Comparison of ENCODE assay signal across 18 cellular contexts in genomic region chr1:53165408-53165961, GRCh38. TPM values are rescaled to one million over a fixed set of nuclear protein-coding genes. Genes with fewer than 3 reads are reported as not detected.
A peak's percentile ranks its signal among the peaks of the same experiment; 100 is the strongest.
DNase-seq lines count a peak whose midpoint lies in the region; ATAC-seq, FAIRE-seq and TF ChIP-seq lines count a peak whose summit lies in the region.
"Had no signal": no experiment of that assay in that cellular context is flagged by ENCODE, and none has a peak within 500 bp of the region (broad histone marks: within the 10 kb centered on the region; RNA-seq: fewer than 3 reads in every experiment).

No MANE protein-coding gene starts in this region.

- in situ Hi-C loops in K562 (cut with MboI): no loop called here

- DNase-seq in K562 (ENCODE audit: extremely low read depth in 1 of 4, low spot score in 3 of 4): no peak
- peak; percentile 28 for DNase-seq in fibroblast of mammary gland (ENCODE audit: low read depth)
- no peak for DNase-seq in aorta
- no peak for DNase-seq in SIG-M5 (lab: John Stamatoyannopoulos, UW)
- DNase-seq in H54 (ENCODE audit: insufficient read length, low spot score): no peak
- DNase-seq: ACHN, DND-41, H9, NCI-H1105, NCI-H2081 treated with DMSO at 0.1 percent for 48 hours, NCI-H510A, NCI-H82, SHP77 treated with DMSO at 0.1 percent for 48 hours had no signal

- CTCF ChIA-PET in K562 (lab: Yijun Ruan, JAX; ENCODE audit: low intra/inter-chr PET ratio): no interaction called here

- H3K4me3 ChIP-seq in K562 (no peak overlapping the region), fibroblast of mammary gland (ENCODE audit: control insufficient read depth, low read depth, low read length) (no peak overlapping the region), liver (ENCODE audit: low read depth in 1 of 3, low read length in 3 of 3) (no peak overlapping the region), aorta (ENCODE audit: low read length in 2 of 2) (no peak overlapping the region)

- H3K4me1 ChIP-seq in K562 (replicated peaks in 1 of 2; ENCODE audit: control insufficient read depth in 2 of 2, insufficient read depth in 2 of 2, low read length in 2 of 2) (peaks cover 6 to 9% of the 10 kb centered on the region in 2 experiments; a peak in 4 of 5 replicates), liver (ENCODE audit: control insufficient read depth in 4 of 4, insufficient read depth in 4 of 4, low read length in 3 of 4) (peaks cover 1 to 40% (median 19%) of the 10 kb centered on the region in 4 donors), aorta (ENCODE audit: control insufficient read depth in 1 of 2, insufficient read depth in 2 of 2, low read length in 2 of 2) (no peaks in the 10 kb centered on the region)

- TF ChIP-seq POLR2A in K562 (conservative IDR thresholded peaks at IDR 0.05) (no peak), H54 (IDR thresholded peaks at IDR 0.05; ENCODE audit: low read depth, low read length) (no peak)

- FAIRE-seq in K562 (lab: Jason Lieb, UNC) (no peak), H54 (lab: Jason Lieb, UNC) (no peak)
- FAIRE-seq: HTR-8/SVneo had no signal

- H3K27me3 ChIP-seq in K562 (ENCODE audit: control insufficient read depth in 2 of 2, insufficient read depth in 2 of 2, low read length in 2 of 2) (peaks cover 14 to 18% of the 10 kb centered on the region in 2 experiments; a peak in 4 of 5 replicates), liver (ENCODE audit: control insufficient read depth in 4 of 4, insufficient read depth in 4 of 4, low read length in 3 of 4) (no peaks in the 10 kb centered on the region), aorta (ENCODE audit: control insufficient read depth in 1 of 2, insufficient read depth in 2 of 2, low read length in 1 of 2) (no peaks in the 10 kb centered on the region)

- TF ChIP-seq CTCF in K562 (IDR thresholded peaks at IDR 0.05 in 2 of 3, conservative IDR thresholded peaks at IDR 0.05 in 1 of 3; ENCODE audit: insufficient read depth in 2 of 3, low read depth in 1 of 3, low read length in 3 of 3) (no peak), fibroblast of mammary gland (conservative IDR thresholded peaks at IDR 0.05; ENCODE audit: control insufficient read depth, insufficient read depth, low read depth, low read length) (no peak), liver (IDR thresholded peaks at IDR 0.05; ENCODE audit: low read depth, low read length, missing input control) (no peak)

- intact Hi-C loops in K562 (cut with micrococcal nuclease): no loop called here
- intact Hi-C loops in aorta (cut with DNase I): no loop called here

- H3K4me2 ChIP-seq in K562 (ENCODE audit: insufficient read depth, low read length): no peak overlapping the region

- BruUV-seq in K562 (replicated peaks; lab: Mats Ljungman, UMichigan): no TSS peak

- no peak overlapping the region for H3K9ac ChIP-seq in K562 (ENCODE audit: insufficient read depth in 1 of 2, low read depth in 2 of 2, low read length in 2 of 2)
- H3K9ac ChIP-seq in liver (ENCODE audit: low read depth in 1 of 2, low read length in 2 of 2): peak overlapping the region in 1 of 2 donors; percentile 2

- H3K79me2 ChIP-seq in K562 (ENCODE audit: control insufficient read depth, insufficient read depth, low read length): no peaks in the 10 kb centered on the region

- H3K9me3 ChIP-seq in K562 (replicated peaks; ENCODE audit: control insufficient read depth, insufficient read depth, low read depth, low read length): no peaks in the 10 kb centered on the region
- H3K9me3 ChIP-seq in liver (ENCODE audit: control insufficient read depth in 4 of 4, low read length in 3 of 4): no peaks in the 10 kb centered on the region
- H3K9me3 ChIP-seq in aorta (ENCODE audit: control insufficient read depth, low read length): no peaks in the 10 kb centered on the region

- no peaks in the 10 kb centered on the region for H4K20me1 ChIP-seq in K562 (replicated peaks; ENCODE audit: control insufficient read depth, insufficient read depth, low read length)

- WGBS in K562 (ENCODE audit: insufficient coverage, low coverage, missing lambda C conversion rate): 25% methylated on average over 5 of the region's 5 CpGs
- WGBS in liver: 31% methylated on average over 5 of the region's 5 CpGs
- WGBS in aorta, 2 donors: 12 to 33% methylated on average over 5 of the region's 5 CpGs

- no peak for ATAC-seq in K562
- ATAC-seq in aorta (ENCODE audit: low FRiP score): peak; percentile 82
- ATAC-seq in GM19463 (IDR thresholded peaks at IDR 0.05; ENCODE audit: unreplicated experiment): no peak

- H2AFZ ChIP-seq in K562 (ENCODE audit: low read depth, low read length): no peak overlapping the region

- TF ChIP-seq RAD21 in K562 (CRISPR knock-in tag; conservative IDR thresholded peaks at IDR 0.05 in 1 of 2, IDR thresholded peaks at IDR 0.05 in 1 of 2): no peak
- TF ChIP-seq RAD21 in liver (IDR thresholded peaks at IDR 0.05): peak in 1 of 2 donors; percentile 28

- H3K9me1 ChIP-seq in K562 (ENCODE audit: control insufficient read depth, insufficient read depth, low read length): no peaks in the 10 kb centered on the region

- POLR2A ChIA-PET in K562 (lab: Yijun Ruan, JAX): interaction anchor here (0.8 to 5.3 kb wide), 4 partner anchors 8 to 800 kb away, joined by 3 to 19 read pairs (median 4); no protein-coding TSS in a partner anchor

- H3K27ac ChIP-seq in K562 (ENCODE audit: extremely low read depth, low read depth, low read length) (no peak overlapping the region), liver (ENCODE audit: low read depth in 1 of 2, low read length in 2 of 2) (peak overlapping the region; percentile 46 to 48), aorta (ENCODE audit: low read depth in 1 of 2, low read length in 2 of 2) (no peak overlapping the region)

- H3K36me3 ChIP-seq in K562 (ENCODE audit: control insufficient read depth, insufficient read depth, low read length) (no peaks in the 10 kb centered on the region), liver (ENCODE audit: control insufficient read depth in 4 of 4, insufficient read depth in 3 of 4, low read depth in 1 of 4, low read length in 3 of 4) (no peaks in the 10 kb centered on the region), aorta (ENCODE audit: control insufficient read depth in 1 of 2, insufficient read depth in 2 of 2, low read length in 1 of 2) (no peaks in the 10 kb centered on the region)

- no peak for TF ChIP-seq EP300 in K562 (IDR thresholded peaks at IDR 0.05; ENCODE audit: low read length)

RNA-seq across cellular contexts. Expression of gene SLC1A7, which starts 23.0 kb away (rescaled TPM):
- not detected in 2 replicates for total RNA-seq in K562 (2011; cell fraction: chromatin; rRNA removed; ENCODE audit: low replicate concordance)
- total RNA-seq in K562 (2011; cell fraction: nucleolus; rRNA removed): not detected in 2 replicates
- not detected in 2 replicates for total RNA-seq in K562 (2011; cell fraction: nucleoplasm; rRNA removed)
- total RNA-seq in K562 (2014; rRNA removed) (0.16 TPM in 1 of 2 replicates, not detected in the other), K562 (2014; rRNA removed; fragmentation: Illumina TruSeq; extraction: Trizol) (not detected in 2 replicates), K562 (2015; rRNA removed; fragmentation: Illumina TruSeq; extraction: Trizol) (not detected in 2 replicates), K562 (2021) (not detected in 2 replicates), liver (under 1 TPM; 0.28 to 0.59 TPM), aorta (1 to 10 TPM in 1 of 2 donors, under 1 TPM in 1; 0.16 to 1.4 TPM)
- polyA plus RNA-seq in K562 (2011; rRNA removed) (0.07 and 0.08 TPM in 2 replicates), K562 (2014; fragmentation: Illumina TruSeq; extraction: Trizol) (0.06 TPM in 1 of 2 replicates, not detected in the other), K562 (2014; fragmentation: Nextera tagmentation; extraction: Ambion mirVana) (not detected), K562 (2014; rRNA removed) (not detected in 2 replicates), liver (under 1 TPM; 0.21 to 0.67 TPM), aorta (under 1 TPM in 1 of 2 donors, not detected in 1; 0.25 TPM)
- 0.01 and 0.22 TPM in 2 replicates for polyA plus RNA-seq in K562 (2011; cell fraction: cytosol; rRNA removed)
- polyA plus RNA-seq in K562 (2011; cell fraction: nucleus; rRNA removed): 0.13 and 0.40 TPM in 2 replicates
- polyA plus RNA-seq in K562 (2012): 0.09 and 0.14 TPM in 2 replicates
- polyA minus RNA-seq in K562 (2011; rRNA and poly(A)+ RNA removed): not detected in 2 replicates
- polyA minus RNA-seq in K562 (2011; cell fraction: cytosol; rRNA and poly(A)+ RNA removed): not detected in 2 replicates
- 0.11 and 0.13 TPM in 2 replicates for polyA minus RNA-seq in K562 (2011; cell fraction: nucleus; rRNA and poly(A)+ RNA removed)
- total RNA-seq: B cell, H9, RPMI7951 had no signal

RNA-seq across cellular contexts. Expression of gene CPT2, which starts 31.1 kb away (rescaled TPM):
- total RNA-seq in K562 (2011; cell fraction: chromatin; rRNA removed; ENCODE audit: low replicate concordance): 24.8 and 27.4 TPM in 2 replicates
- total RNA-seq in K562 (2011; cell fraction: nucleolus; rRNA removed): 13.9 and 18.3 TPM in 2 replicates
- total RNA-seq in K562 (2011; cell fraction: nucleoplasm; rRNA removed): 18.3 and 20.3 TPM in 2 replicates
- total RNA-seq in K562 (2014; rRNA removed): 19.7 and 22.9 TPM in 2 replicates
- total RNA-seq in K562 (2014; rRNA removed; fragmentation: Illumina TruSeq; extraction: Trizol): 16.8 and 17.8 TPM in 2 replicates
- 17.2 and 17.9 TPM in 2 replicates for total RNA-seq in K562 (2015; rRNA removed; fragmentation: Illumina TruSeq; extraction: Trizol)
- total RNA-seq in K562 (2021): 16.9 and 22.2 TPM in 2 replicates
- 16.7 and 27.1 TPM in 2 replicates for polyA plus RNA-seq in K562 (2011; rRNA removed)
- 21.4 and 24.5 TPM in 2 replicates for polyA plus RNA-seq in K562 (2011; cell fraction: cytosol; rRNA removed)
- 8.2 and 9.6 TPM in 2 replicates for polyA plus RNA-seq in K562 (2011; cell fraction: nucleus; rRNA removed)
- polyA plus RNA-seq in K562 (2012): 16.1 and 29.9 TPM in 2 replicates
- polyA plus RNA-seq in K562 (2014; fragmentation: Illumina TruSeq; extraction: Trizol): 23.8 and 25.1 TPM in 2 replicates
- 1 to 10 TPM; 7.6 to 7.9 TPM for polyA plus RNA-seq in K562 (2014; fragmentation: Nextera tagmentation; extraction: Ambion mirVana)
- 15.2 and 16.7 TPM in 2 replicates for polyA plus RNA-seq in K562 (2014; rRNA removed)
- polyA minus RNA-seq in K562 (2011; rRNA and poly(A)+ RNA removed): 19.4 and 20.8 TPM in 2 replicates
- polyA minus RNA-seq in K562 (2011; cell fraction: cytosol; rRNA and poly(A)+ RNA removed): 12.1 and 12.5 TPM in 2 replicates
- polyA minus RNA-seq in K562 (2011; cell fraction: nucleus; rRNA and poly(A)+ RNA removed): 6.9 and 10.6 TPM in 2 replicates
- 10 to 100 TPM; 27.4 to 82.7 TPM for total RNA-seq in liver
- 100 to 1,000 TPM in 1 of 2 donors, 10 to 100 TPM in 1; 66.8 to 109 TPM for polyA plus RNA-seq in liver
- 10 to 100 TPM in 1 of 2 donors, 1 to 10 TPM in 1; 9.2 to 10.5 TPM for total RNA-seq in aorta
- 10 to 100 TPM in 1 of 2 donors, 1 to 10 TPM in 1; 7.8 to 12.8 TPM for polyA plus RNA-seq in aorta

RNA-seq across cellular contexts. Expression of gene CZIB, which starts 54.9 kb away (rescaled TPM):
- total RNA-seq in K562 (2011; cell fraction: chromatin; rRNA removed; ENCODE audit: low replicate concordance): 115 and 117 TPM in 2 replicates
- 97.5 and 125 TPM in 2 replicates for total RNA-seq in K562 (2011; cell fraction: nucleolus; rRNA removed)
- total RNA-seq in K562 (2011; cell fraction: nucleoplasm; rRNA removed): 131 and 159 TPM in 2 replicates
- 55.4 and 65.5 TPM in 2 replicates for total RNA-seq in K562 (2014; rRNA removed)
- total RNA-seq in K562 (2014; rRNA removed; fragmentation: Illumina TruSeq; extraction: Trizol): 58.2 and 65.8 TPM in 2 replicates
- 61.8 and 66.8 TPM in 2 replicates for total RNA-seq in K562 (2015; rRNA removed; fragmentation: Illumina TruSeq; extraction: Trizol)
- 52.6 and 55.7 TPM in 2 replicates for total RNA-seq in K562 (2021)
- polyA plus RNA-seq in K562 (2011; rRNA removed): 105 and 109 TPM in 2 replicates
- 54.1 and 73.4 TPM in 2 replicates for polyA plus RNA-seq in K562 (2011; cell fraction: cytosol; rRNA removed)
- 152 and 181 TPM in 2 replicates for polyA plus RNA-seq in K562 (2011; cell fraction: nucleus; rRNA removed)
- 68.4 and 82.2 TPM in 2 replicates for polyA plus RNA-seq in K562 (2012)
- polyA plus RNA-seq in K562 (2014; fragmentation: Illumina TruSeq; extraction: Trizol): 65.5 and 80.0 TPM in 2 replicates
- polyA plus RNA-seq in K562 (2014; fragmentation: Nextera tagmentation; extraction: Ambion mirVana): 100 to 1,000 TPM in 1 of 2 experiments, 10 to 100 TPM in 1; 97.4 to 111 TPM
- 85.3 and 86.9 TPM in 2 replicates for polyA plus RNA-seq in K562 (2014; rRNA removed)
- 41.9 and 56.1 TPM in 2 replicates for polyA minus RNA-seq in K562 (2011; rRNA and poly(A)+ RNA removed)
- polyA minus RNA-seq in K562 (2011; cell fraction: cytosol; rRNA and poly(A)+ RNA removed): 14.5 and 18.0 TPM in 2 replicates
- polyA minus RNA-seq in K562 (2011; cell fraction: nucleus; rRNA and poly(A)+ RNA removed): 71.4 and 143 TPM in 2 replicates
- total RNA-seq in liver: 10 to 100 TPM; 19.8 to 29.8 TPM
- polyA plus RNA-seq in liver: 10 to 100 TPM; 20.9 to 32.3 TPM
- total RNA-seq in aorta: 10 to 100 TPM; 45.6 to 66.5 TPM
- polyA plus RNA-seq in aorta: 100 to 1,000 TPM in 1 of 2 donors, 10 to 100 TPM in 1; 89.7 to 126 TPM

Comparison
In these comparisons a context has a peak if more than half of its experiments do, and no peak if none do; other contexts are left out.
1. H3K27ac ChIP-seq: peak in liver (2 of 2); none in K562 (single experiment) and aorta (0 of 2).